21 cellular contexts compared by ENCODE assay signal in genomic region chr1:182872881-182873280, GRCh38. TPM values are rescaled to one million over a fixed set of nuclear protein-coding genes. Genes with fewer than 3 reads are reported as not detected.
DNase-seq lines count a peak whose midpoint lies in the region; ATAC-seq and TF ChIP-seq lines count a peak whose summit lies in the region.
"Had no signal": no experiment of that assay in that cellular context is flagged by ENCODE, and none has a peak within 500 bp of the region (broad histone marks: within the 10 kb centered on the region; RNA-seq: fewer than 3 reads in every experiment).

No MANE protein-coding gene starts in this region.

- no peaks in the 10 kb centered on the region for H3K27me3 Mint-ChIP-seq in activated T-cell treated with anti-CD3 and anti-CD28 coated beads, Interleukin-2, amount 50 U/mL, for 72 hours (ENCODE audit: low read depth)
- no peaks in the 10 kb centered on the region for H3K27me3 Mint-ChIP-seq in CD8-positive, alpha-beta T cell (ENCODE audit: low read depth)
- H3K27me3 Mint-ChIP-seq in activated T-helper 17 cell treated with anti-CD3 and anti-CD28 coated beads, Interleukin-2, amount 50 U/mL, for 72 hours: no peaks in the 10 kb centered on the region
- no peaks in the 10 kb centered on the region for H3K27me3 Mint-ChIP-seq in naive thymus-derived CD8-positive, alpha-beta T cell

- POLR2A ChIA-PET in CD8-positive, alpha-beta T cell (lab: Charles Lee): interaction anchor here (0.6 kb wide), 1 partner anchor 1880 kb away, joined by 3 read pairs; no protein-coding TSS in a partner anchor
- POLR2A ChIA-PET in naive thymus-derived CD8-positive, alpha-beta T cell (lab: Charles Lee): interaction anchor here (1.3 kb wide), 1 partner anchor 33 kb away, joined by 5 read pairs; no protein-coding TSS in a partner anchor

- peak overlapping the region; percentile 16 for H3K27ac Mint-ChIP-seq in activated T-cell treated with anti-CD3 and anti-CD28 coated beads, Interleukin-2, amount 50 U/mL, for 72 hours
- H3K27ac Mint-ChIP-seq in CD8-positive, alpha-beta T cell: peak overlapping the region; percentile 7
- peak overlapping the region; percentile 59 for H3K27ac Mint-ChIP-seq in activated T-helper 17 cell treated with anti-CD3 and anti-CD28 coated beads, Interleukin-2, amount 50 U/mL, for 72 hours
- peak overlapping the region in 8 of 10 donors; percentile 2 to 69 (median 32) for H3K27ac Mint-ChIP-seq in naive thymus-derived CD8-positive, alpha-beta T cell

- no peak for DNase-seq in activated T-cell treated with anti-CD3 and anti-CD28 coated beads, Interleukin-2, amount 50 U/mL, for 72 hours
- DNase-seq in activated T-cell treated with anti-CD3 and anti-CD28 coated beads, Interleukin-2, amount 50 U/mL, for 48 hours: no peak
- no peak for DNase-seq in CD8-positive, alpha-beta T cell
- DNase-seq in naive thymus-derived CD8-positive, alpha-beta T cell: no peak
- DNase-seq: DMS79, KBM-7, MV-4-11, NCI-H1417, NCI-H187 treated with DMSO at 0.1 percent for 48 hours, NCI-H2227 treated with DMSO at 0.1 percent for 48 hours, NCI-H510A treated with DMSO at 0.1 percent for 48 hours, NCI-H82, PC-3, RPMI8226, SHP77 treated with DMSO at 0.1 percent for 48 hours had no signal

- CTCF ChIA-PET in CD8-positive, alpha-beta T cell (lab: Charles Lee): no interaction called here

- H3K4me1 ChIP-seq in CD8-positive, alpha-beta T cell (ENCODE audit: insufficient read depth, low read length): no peaks in the 10 kb centered on the region
- H3K4me1 ChIP-seq: A549, BLaER1 had no signal

- H3K36me3 Mint-ChIP-seq in activated T-cell treated with anti-CD3 and anti-CD28 coated beads, Interleukin-2, amount 50 U/mL, for 72 hours (ENCODE audit: insufficient read depth in 2 of 2): peaks cover 16 to 70% of the 10 kb centered on the region in 2 donors
- peaks cover 94% of the 10 kb centered on the region for H3K36me3 Mint-ChIP-seq in CD8-positive, alpha-beta T cell
- H3K36me3 Mint-ChIP-seq in activated T-helper 17 cell treated with anti-CD3 and anti-CD28 coated beads, Interleukin-2, amount 50 U/mL, for 72 hours (ENCODE audit: low read depth): peaks cover 100% of the 10 kb centered on the region
- H3K36me3 Mint-ChIP-seq in naive thymus-derived CD8-positive, alpha-beta T cell: peaks cover 23 to 96% (median 30%) of the 10 kb centered on the region in 3 donors

- H3K9me3 Mint-ChIP-seq in activated T-cell treated with anti-CD3 and anti-CD28 coated beads, Interleukin-2, amount 50 U/mL, for 72 hours: no peaks in the 10 kb centered on the region
- no peaks in the 10 kb centered on the region for H3K9me3 Mint-ChIP-seq in CD8-positive, alpha-beta T cell
- H3K9me3 Mint-ChIP-seq in activated T-helper 17 cell treated with anti-CD3 and anti-CD28 coated beads, Interleukin-2, amount 50 U/mL, for 72 hours: no peaks in the 10 kb centered on the region
- no peaks in the 10 kb centered on the region for H3K9me3 Mint-ChIP-seq in naive thymus-derived CD8-positive, alpha-beta T cell

- H3K4me3 ChIP-seq in CD8-positive, alpha-beta T cell (ENCODE audit: low read depth, low read length): no peak overlapping the region
- H3K4me3 ChIP-seq: A549, BLaER1 had no signal

- H3K4me3 Mint-ChIP-seq in activated T-cell treated with anti-CD3 and anti-CD28 coated beads, Interleukin-2, amount 50 U/mL, for 72 hours: no peak overlapping the region
- no peak overlapping the region for H3K4me3 Mint-ChIP-seq in CD8-positive, alpha-beta T cell
- no peak overlapping the region for H3K4me3 Mint-ChIP-seq in activated T-helper 17 cell treated with anti-CD3 and anti-CD28 coated beads, Interleukin-2, amount 50 U/mL, for 72 hours
- H3K4me3 Mint-ChIP-seq in naive thymus-derived CD8-positive, alpha-beta T cell: no peak overlapping the region

- TF ChIP-seq CTCF in CD8-positive, alpha-beta T cell (IDR thresholded peaks at IDR 0.05): no peak

- ATAC-seq in activated T-cell treated with anti-CD3 and anti-CD28 coated beads, Interleukin-2, amount 50 U/mL, for 72 hours (replicated peaks in 1 of 2): no peak
- no peak for ATAC-seq in CD8-positive, alpha-beta T cell
- ATAC-seq in activated T-helper 17 cell treated with anti-CD3 and anti-CD28 coated beads, Interleukin-2, amount 50 U/mL, for 72 hours (replicated peaks): no peak
- no peak for ATAC-seq in naive thymus-derived CD8-positive, alpha-beta T cell
- ATAC-seq in HG03025 (IDR thresholded peaks at IDR 0.05; ENCODE audit: low FRiP score, unreplicated experiment) (no peak), HG02763 (IDR thresholded peaks at IDR 0.05; ENCODE audit: unreplicated experiment) (no peak)
- ATAC-seq: A549, HepG2, PC-3 had no signal

- no peaks in the 10 kb centered on the region for H3K9me3 ChIP-seq in CD8-positive, alpha-beta T cell (ENCODE audit: low read length)
- H3K9me3 ChIP-seq: A549, BLaER1 had no signal

- peaks cover 94% of the 10 kb centered on the region for H3K36me3 ChIP-seq in CD8-positive, alpha-beta T cell (ENCODE audit: insufficient read depth, low read length)

- H3K27me3 ChIP-seq in CD8-positive, alpha-beta T cell (ENCODE audit: insufficient read depth, low read length): no peaks in the 10 kb centered on the region
- H3K27me3 ChIP-seq: BLaER1 had no signal

- peaks cover 41% of the 10 kb centered on the region for H3K4me1 Mint-ChIP-seq in activated T-cell treated with anti-CD3 and anti-CD28 coated beads, Interleukin-2, amount 50 U/mL, for 72 hours (ENCODE audit: low read depth)
- H3K4me1 Mint-ChIP-seq in CD8-positive, alpha-beta T cell (ENCODE audit: low read depth): peaks cover 4% of the 10 kb centered on the region
- peaks cover 19% of the 10 kb centered on the region for H3K4me1 Mint-ChIP-seq in activated T-helper 17 cell treated with anti-CD3 and anti-CD28 coated beads, Interleukin-2, amount 50 U/mL, for 72 hours
- H3K4me1 Mint-ChIP-seq in naive thymus-derived CD8-positive, alpha-beta T cell: peaks cover 0 to 23% (median 12%) of the 10 kb centered on the region in 4 donors

- intact Hi-C loops in CD8-positive, alpha-beta T cell (cut with DNase I, micrococcal nuclease): loop anchor here in 1 of 2 experiments (10.0 kb wide), 1 partner anchor 752 kb away; no protein-coding TSS in a partner anchor

- no peak overlapping the region for H3K27ac ChIP-seq in CD8-positive, alpha-beta T cell (ENCODE audit: low read depth, low read length)
- H3K27ac ChIP-seq: A549, BLaER1 had no signal

RNA-seq across cellular contexts. Expression of gene DHX9, which starts 33.7 kb away (rescaled TPM):
- total RNA-seq in activated T-cell treated with anti-CD3 and anti-CD28 coated beads, Interleukin-2, amount 50 U/mL, for 72 hours: 10 to 100 TPM; 94.6 to 98.4 TPM
- 100 to 1,000 TPM; 374 to 382 TPM for total RNA-seq in CD8-positive, alpha-beta T cell
- total RNA-seq in activated T-helper 17 cell treated with anti-CD3 and anti-CD28 coated beads, Interleukin-2, amount 50 U/mL, for 72 hours: 100 to 1,000 TPM; 136 to 273 TPM
- 100 to 1,000 TPM; 228 to 244 TPM for total RNA-seq in naive thymus-derived CD8-positive, alpha-beta T cell
- 100 to 1,000 TPM; 106 to 124 (median 114) TPM for polyA plus RNA-seq in naive thymus-derived CD8-positive, alpha-beta T cell

Comparison
In these comparisons a context has a peak if more than half of its experiments do, and no peak if none do; other contexts are left out.
1. H3K27ac Mint-ChIP-seq: peak in every context shown above with its lines; median percentile 59 in activated T-helper 17 cell treated with anti-CD3 and anti-CD28 coated beads, Interleukin-2, amount 50 U/mL, for 72 hours; 32 in naive thymus-derived CD8-positive, alpha-beta T cell; 16 in activated T-cell treated with anti-CD3 and anti-CD28 coated beads, Interleukin-2, amount 50 U/mL, for 72 hours; 7 in CD8-positive, alpha-beta T cell.